In the genomic region with DNA sequence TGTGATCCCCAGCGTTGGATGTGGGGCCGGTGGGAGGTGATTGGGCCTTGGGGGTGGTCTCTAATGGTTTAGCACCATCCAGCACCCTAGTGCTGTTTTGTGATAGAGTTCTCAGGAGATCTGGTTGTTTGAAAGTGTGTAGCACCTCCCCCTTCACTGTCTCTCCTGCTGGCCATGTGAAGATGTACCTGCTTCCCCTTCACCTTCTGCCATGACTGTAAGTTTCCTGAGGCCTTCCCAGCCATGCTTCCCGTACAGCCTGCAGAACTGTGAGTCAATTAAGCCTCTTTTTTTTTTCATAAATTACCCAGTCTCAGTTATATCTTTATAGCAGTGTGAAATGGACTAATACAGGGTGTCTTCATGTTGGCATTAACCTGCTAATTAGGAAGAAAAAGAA, we compare ENCODE assay signal across 22 cellular contexts.
"Had no signal": no experiment of that assay in that cellular context is flagged by ENCODE, and none has a peak within 500 bp of the region (broad histone marks: within the 10 kb centered on the region; RNA-seq: fewer than 3 reads in every experiment).

No MANE protein-coding gene starts in this region.

- H3K27ac ChIP-seq: body of pancreas, lower lobe of right lung, uterus, VCaP had no signal

- H3K36me3 ChIP-seq: left lung, lower lobe of right lung, uterus had no signal

- H3K27me3 Mint-ChIP-seq: activated CD4-positive, alpha-beta memory T cell treated with anti-CD3 and anti-CD28 coated beads for 36 hours; activated naive CD8-positive, alpha-beta T cell; activated T-helper 17 cell treated with anti-CD3 and anti-CD28 coated beads, Interleukin-2, amount 50 U/mL, for 72 hours; stimulated activated naive CD8-positive, alpha-beta T cell treated with anti-CD3 and anti-CD28 coated beads, Interleukin-15, amount 100 ng/mL, for 72 hours; type B pancreatic cell had no signal

- H3K9me3 ChIP-seq: body of pancreas, lower lobe of right lung, uterus had no signal

- H3K4me1 ChIP-seq: uterus had no signal

- H3K4me3 Mint-ChIP-seq: activated CD4-positive, alpha-beta memory T cell treated with anti-CD3 and anti-CD28 coated beads for 36 hours; activated naive CD8-positive, alpha-beta T cell; activated T-cell treated with anti-CD3 and anti-CD28 coated beads, Interleukin-2, amount 50 U/mL, for 4 hours; activated T-helper 17 cell treated with anti-CD3 and anti-CD28 coated beads, Interleukin-2, amount 50 U/mL, for 72 hours; natural killer cell; stimulated activated effector memory CD8-positive, alpha-beta T cell treated with anti-CD3 and anti-CD28 coated beads, Interleukin-12 subunit alpha, Interleukin-12 subunit beta, amount 100 ng/mL, for 72 hours; stimulated activated naive CD8-positive, alpha-beta T cell treated with anti-CD3 and anti-CD28 coated beads, Interleukin-15, amount 100 ng/mL, for 72 hours; type B pancreatic cell had no signal

- H3K4me3 ChIP-seq: body of pancreas, left lung, lower lobe of right lung, uterus had no signal

- H3K36me3 Mint-ChIP-seq: activated naive CD8-positive, alpha-beta T cell; natural killer cell; stimulated activated effector memory CD8-positive, alpha-beta T cell treated with anti-CD3 and anti-CD28 coated beads, Interleukin-12 subunit alpha, Interleukin-12 subunit beta, amount 100 ng/mL, for 72 hours had no signal

- H3K27ac Mint-ChIP-seq: activated CD4-positive, alpha-beta memory T cell treated with anti-CD3 and anti-CD28 coated beads for 36 hours; activated naive CD8-positive, alpha-beta T cell; activated T-helper 17 cell treated with anti-CD3 and anti-CD28 coated beads, Interleukin-2, amount 50 U/mL, for 72 hours; natural killer cell; type B pancreatic cell had no signal

- DNase-seq: activated CD4-positive, alpha-beta memory T cell treated with anti-CD3 and anti-CD28 coated beads for 36 hours; activated CD4-positive, alpha-beta T cell treated with anti-CD3 and anti-CD28 coated beads for 4 hours; activated naive CD4-positive, alpha-beta T cell treated with Interleukin-2 at 50 U/mL for 16 hours; activated T-cell treated with anti-CD3 and anti-CD28 coated beads, Interleukin-2, amount 50 U/mL, for 4 hours; anterior cingulate cortex; body of pancreas; effector CD8-positive, alpha-beta T cell; lower lobe of right lung; mesendoderm; natural killer cell; small intestine; stimulated activated CD4-positive, alpha-beta T cell treated with anti-CD3 and anti-CD28 coated beads, Interleukin-4, amount 100 ng/mL, for 24 hours; stimulated activated naive CD8-positive, alpha-beta T cell treated with anti-CD3 and anti-CD28 coated beads, Interleukin-15, amount 100 ng/mL, for 72 hours; substantia nigra; uterus had no signal

- H3K27me3 ChIP-seq: body of pancreas, left lung, uterus had no signal

- ATAC-seq: activated T-cell treated with anti-CD3 and anti-CD28 coated beads, Interleukin-2, amount 50 U/mL, for 4 hours; activated T-helper 17 cell treated with anti-CD3 and anti-CD28 coated beads, Interleukin-2, amount 50 U/mL, for 72 hours; body of pancreas; left lung; lower lobe of right lung; natural killer cell; sciatic nerve; stimulated activated effector memory CD8-positive, alpha-beta T cell treated with anti-CD3 and anti-CD28 coated beads, Interleukin-12 subunit alpha, Interleukin-12 subunit beta, amount 100 ng/mL, for 72 hours; stimulated activated naive CD8-positive, alpha-beta T cell treated with anti-CD3 and anti-CD28 coated beads, Interleukin-15, amount 100 ng/mL, for 72 hours had no signal
